5 cellular contexts compared by ENCODE assay signal in the genomic region with DNA sequence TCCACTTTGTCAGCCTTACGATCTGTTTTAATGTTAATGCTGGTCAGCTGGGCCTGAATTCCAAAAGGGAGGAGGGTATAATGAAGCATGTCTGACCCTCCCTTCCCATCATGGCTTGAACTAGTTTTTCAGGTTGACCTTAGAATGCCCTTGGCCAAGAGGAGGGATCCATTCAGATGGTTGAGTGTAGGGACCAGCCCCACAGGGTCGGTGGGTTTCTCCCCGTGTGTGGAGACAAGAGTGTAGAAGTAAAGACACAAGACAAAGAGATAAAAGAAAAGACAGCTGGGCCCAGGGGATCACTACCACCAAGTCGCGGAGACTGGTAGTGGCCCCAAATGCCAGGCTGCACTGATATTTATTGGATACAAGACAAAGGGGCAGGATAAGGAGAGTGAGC. TPM values are rescaled to one million over a fixed set of nuclear protein-coding genes. Genes with fewer than 3 reads are reported as not detected.
DNase-seq lines count a peak whose midpoint lies in the region; ATAC-seq and TF ChIP-seq lines count a peak whose summit lies in the region.
"Not testable (repeated sequence)": the region's sequence is repeated elsewhere in the genome, so short reads cannot be mapped to it uniquely, and the experiment has no call there.

No MANE protein-coding gene starts in this region.

- peak overlapping the region; percentile 54 for H3K9ac ChIP-seq in HUES6 (ENCODE audit: low read length)
- H3K9ac ChIP-seq in endodermal cell (ENCODE audit: extremely low read depth, low read length, poor library complexity, severe bottlenecking), result peak overlapping the region; percentile 24
- H3K9ac ChIP-seq in mesendoderm (ENCODE audit: low read length), result not testable (repeated sequence)

- not testable (repeated sequence) for TF ChIP-seq CTCF in GM23338 (conservative IDR thresholded peaks at IDR 0.05; ENCODE audit: low read depth in 2 of 2); WTC11 (IDR thresholded peaks at IDR 0.05); endodermal cell (conservative IDR thresholded peaks at IDR 0.05)

- not testable (repeated sequence) for H3K36me3 ChIP-seq in GM23338 (ENCODE audit: insufficient read depth); HUES6 (ENCODE audit: control insufficient read depth, insufficient read depth, low read length); endodermal cell (ENCODE audit: control insufficient read depth, insufficient read depth, low read length); mesendoderm (ENCODE audit: control insufficient read depth, insufficient read depth, low read length)

- peaks cover 10% of the 10 kb centered on the region for H3K27me3 Mint-ChIP-seq in GM23338 (ENCODE audit: insufficient read depth, low read depth, poor library complexity)
- not testable (repeated sequence) for H3K27me3 Mint-ChIP-seq in WTC11 (ENCODE audit: low read depth); endodermal cell (ENCODE audit: insufficient read depth)

- H3K4me1 ChIP-seq in GM23338 (ENCODE audit: insufficient read depth) (peaks cover 47% of the 10 kb centered on the region), HUES6 (ENCODE audit: control insufficient read depth, insufficient read depth, low read length) (peaks cover 46% of the 10 kb centered on the region), endodermal cell (ENCODE audit: control insufficient read depth, insufficient read depth, low read length) (peaks cover 13% of the 10 kb centered on the region)
- H3K4me1 ChIP-seq in mesendoderm (ENCODE audit: control insufficient read depth, low read depth, low read length), result not testable (repeated sequence)

- not testable (repeated sequence) for H3K4me3 ChIP-seq in GM23338; HUES6 (ENCODE audit: low read depth, low read length); endodermal cell (ENCODE audit: low read length); mesendoderm (ENCODE audit: low read length)

- not testable (repeated sequence) for H3K27ac ChIP-seq in GM23338 (ENCODE audit: low read depth); endodermal cell (ENCODE audit: low read depth, low read length)
- H3K27ac ChIP-seq in HUES6 (ENCODE audit: low read depth, low read length) (peak overlapping the region; percentile 62; the same call in 1 of the 2 replicates), mesendoderm (ENCODE audit: low read depth, low read length) (peak overlapping the region; percentile 94)

- not testable (repeated sequence) for H4K8ac ChIP-seq in mesendoderm (ENCODE audit: low read depth, low read length)

- CTCF ChIA-PET in WTC11 (lab: Charles Lee), result not testable (repeated sequence)

- not testable (repeated sequence) for H3K9me2 ChIP-seq in GM23338 (ENCODE audit: insufficient read depth)

- not testable (repeated sequence) for H3K4me3 Mint-ChIP-seq in GM23338, WTC11, endodermal cell

- not testable (repeated sequence) for H3K23ac ChIP-seq in mesendoderm (ENCODE audit: low read length)

- WGBS in endodermal cell (ENCODE audit: insufficient coverage in 1 of 2, insufficient read length in 1 of 2), 2 experiments, result 86 to 90% methylated on average over 3 to 5 of the region's 5 CpGs
- no CpG with 5 or more reads among the region's 5 CpGs for WGBS in mesendoderm (ENCODE audit: extremely low coverage, insufficient coverage, low lambda C conversion rate)

- H3K18ac ChIP-seq in mesendoderm (ENCODE audit: low read length), result peak overlapping the region; percentile 97

- POLR2A ChIA-PET in WTC11 (lab: Charles Lee), result interaction anchor here (1.8 kb wide), 1 partner anchor 64 kb away, joined by 6 read pairs; the partner anchor contains the start of gene USP22

- not testable (repeated sequence) for H2AFZ ChIP-seq in GM23338

- H3K9me3 ChIP-seq in HUES6 (ENCODE audit: control insufficient read depth, insufficient read depth, low read depth, low read length), result not testable (repeated sequence)
- H3K9me3 ChIP-seq in endodermal cell (ENCODE audit: control insufficient read depth, low read length), result peaks cover 35% of the 10 kb centered on the region

- H2BK15ac ChIP-seq in mesendoderm (replicated peaks; ENCODE audit: low read depth), result not testable (repeated sequence)

- not testable (repeated sequence) for H4K20me1 ChIP-seq in GM23338 (replicated peaks; ENCODE audit: insufficient read depth)

- not testable (repeated sequence) for H3F3A ChIP-seq in GM23338 (replicated peaks; ENCODE audit: low read depth)

- H3K4ac ChIP-seq in mesendoderm (ENCODE audit: low read depth, low read length), result peak overlapping the region; percentile 96

- H3K36me3 Mint-ChIP-seq in GM23338 (ENCODE audit: low read depth); WTC11; endodermal cell (ENCODE audit: low read depth): not testable (repeated sequence)

- not testable (repeated sequence) for H3K9me3 Mint-ChIP-seq in GM23338, WTC11
- H3K9me3 Mint-ChIP-seq in endodermal cell, result peaks cover 44% of the 10 kb centered on the region

- not testable (repeated sequence) for ATAC-seq in GM23338, WTC11

- peak overlapping the region; percentile 100 for H2BK120ac ChIP-seq in mesendoderm (ENCODE audit: low read depth, low read length)

- not testable (repeated sequence) for H2AK5ac ChIP-seq in mesendoderm (ENCODE audit: low read length)

- H4K5ac ChIP-seq in mesendoderm (ENCODE audit: low read length), result not testable (repeated sequence)

- not testable (repeated sequence) for H3K79me1 ChIP-seq in mesendoderm (ENCODE audit: low read length)

- H2BK5ac ChIP-seq in mesendoderm (ENCODE audit: low read length), result peak overlapping the region; percentile 89

- 0 out of 2 replicates have a peak overlapping the region, but pooled peaks have one; percentile 27 for H3K4me2 ChIP-seq in GM23338
- not testable (repeated sequence) for H3K4me2 ChIP-seq in mesendoderm (ENCODE audit: low read length)

- H3K4me1 Mint-ChIP-seq in GM23338 (peaks cover 41% of the 10 kb centered on the region), WTC11 (peaks cover 59% of the 10 kb centered on the region), endodermal cell (peaks cover 36% of the 10 kb centered on the region)

- H3K27ac Mint-ChIP-seq in GM23338, result peak overlapping the region; percentile 25; the same call in 1 of the 2 replicates
- peak overlapping the region; percentile 54 for H3K27ac Mint-ChIP-seq in WTC11
- peak overlapping the region; percentile 91 for H3K27ac Mint-ChIP-seq in endodermal cell

- H3K79me2 ChIP-seq in GM23338 (replicated peaks; ENCODE audit: insufficient read depth); mesendoderm (ENCODE audit: control insufficient read depth, insufficient read depth, low read length): not testable (repeated sequence)

- H3K56ac ChIP-seq in mesendoderm (ENCODE audit: low read length), result peak overlapping the region; percentile 19

- not testable (repeated sequence) for H3K27me3 ChIP-seq in GM23338 (ENCODE audit: insufficient read depth); HUES6 (ENCODE audit: control insufficient read depth, insufficient read depth, low read length); endodermal cell (ENCODE audit: control insufficient read depth, insufficient read depth, low read length, poor library complexity, severe bottlenecking); mesendoderm (ENCODE audit: insufficient read depth, low read length, poor library complexity)

- DNase-seq in GM23338 (ENCODE audit: low spot score); WTC11 (ENCODE audit: low spot score); endodermal cell; mesendoderm: not testable (repeated sequence)

RNA-seq across cellular contexts. Expression of gene DHRS7B, which starts 19.5 kb away (rescaled TPM):
- 24.7 and 26.6 TPM in 2 replicates for total RNA-seq in GM23338 (2014; rRNA removed; shearing (Covaris generic))
- polyA plus RNA-seq in GM23338 (2016; fragmentation: Nextera tagmentation; extraction: Ambion mirVana), result 26.8 and 27.9 TPM in 2 replicates
- total RNA-seq in WTC11 (2021) (13.5 to 16.6 TPM (median 15.6 TPM) in 3 replicates), endodermal cell (10 to 100 TPM; 20.8 to 24.2 TPM)
- polyA plus RNA-seq in endodermal cell (2013, experiment 1 of 2), result 16.9 TPM
- polyA plus RNA-seq in endodermal cell (2013, experiment 2 of 2), result 15.0 TPM
- 28.8 TPM for polyA plus RNA-seq in mesendoderm (2013, experiment 1 of 2)
- polyA plus RNA-seq in mesendoderm (2013, experiment 2 of 2), result 30.4 TPM

Comparison
In these comparisons a context has a peak if more than half of its experiments do, and no peak if none do; other contexts are left out.
1. H3K27ac Mint-ChIP-seq: peak in every context shown above with its lines; median percentile 91 in endodermal cell; 54 in WTC11; 25 in GM23338.